In genomic region chr7:83365746-83366145, GRCh38 we compare ENCODE assay signal across 14 cellular contexts.
DNase-seq lines count a peak whose midpoint lies in the region; TF ChIP-seq lines count a peak whose summit lies in the region.
"Had no signal": no experiment of that assay in that cellular context is flagged by ENCODE, and none has a peak within 500 bp of the region (broad histone marks: within the 10 kb centered on the region; RNA-seq: fewer than 3 reads in every experiment).

No MANE protein-coding gene starts in this region.

- no peaks in the 10 kb centered on the region for H3K27me3 ChIP-seq in Loucy (ENCODE audit: insufficient read depth, low read length, poor library complexity, severe bottlenecking)
- H3K27me3 ChIP-seq in neural cell (ENCODE audit: insufficient read depth, low read depth, low read length) = no peaks in the 10 kb centered on the region
- H3K27me3 ChIP-seq: pancreas had no signal

- no peaks in the 10 kb centered on the region for H3K9me2 ChIP-seq in Loucy (replicated peaks; ENCODE audit: low read depth, low read length)
- H3K9me2 ChIP-seq in neural cell (ENCODE audit: insufficient read depth, low read length) = no peaks in the 10 kb centered on the region

- H3K79me2 ChIP-seq in Loucy (ENCODE audit: insufficient read depth, low read length) = no peaks in the 10 kb centered on the region
- no peaks in the 10 kb centered on the region for H3K79me2 ChIP-seq in neural cell (replicated peaks; ENCODE audit: insufficient read depth, low read length)

- H3K4me3 ChIP-seq in Loucy (ENCODE audit: low read length, poor library complexity, severe bottlenecking) (no peak overlapping the region), astrocyte of the spinal cord (ENCODE audit: low read depth, low read length) (no peak overlapping the region), neural cell (ENCODE audit: low read length) (no peak overlapping the region)
- H3K4me3 ChIP-seq: pancreas, thoracic aorta had no signal

- TF ChIP-seq CTCF in Loucy (conservative IDR thresholded peaks at IDR 0.05; ENCODE audit: low read length) = peak; percentile 41
- peak; percentile 23 for TF ChIP-seq CTCF in astrocyte of the spinal cord (IDR thresholded peaks at IDR 0.05; ENCODE audit: low read depth, low read length)
- peak; percentile 60 for TF ChIP-seq CTCF in neural cell (IDR thresholded peaks at IDR 0.05; ENCODE audit: poor library complexity, severe bottlenecking)

- H3K27ac ChIP-seq in neural cell (ENCODE audit: low read length) = no peak overlapping the region
- H3K27ac ChIP-seq: pancreas, thoracic aorta had no signal

- DNase-seq in DMS 273 (lab: John Stamatoyannopoulos, UW; ENCODE audit: unreplicated experiment) = peak; percentile 42
- no peak for DNase-seq in DMS 273 treated with DMSO at 0.1 percent for 48 hours (lab: John Stamatoyannopoulos, UW)
- DNase-seq in astrocyte of the spinal cord (ENCODE audit: low read depth, low spot score) = peak; percentile 18
- DNase-seq in NCI-H82 (lab: John Stamatoyannopoulos, UW) = no peak
- no peak for DNase-seq in cerebellar cortex (ENCODE audit: low spot score)
- no peak for DNase-seq in NOMO-1 treated with dmso at 0.1 percent for 144 hours (lab: John Stamatoyannopoulos, UW; ENCODE audit: unreplicated experiment)
- DNase-seq: 8988T; activated CD8-positive, alpha-beta memory T cell treated with anti-CD3 and anti-CD28 coated beads, Interleukin-2, amount 50 U/mL, for 4 hours; NCI-H510A treated with DMSO at 0.1 percent for 48 hours; pancreas; SHP77 had no signal

- peak; percentile 66 for TF ChIP-seq RAD21 in neural cell (conservative IDR thresholded peaks at IDR 0.05)

- H2AFZ ChIP-seq in Loucy (ENCODE audit: low read length) = no peak overlapping the region
- no peak overlapping the region for H2AFZ ChIP-seq in neural cell (ENCODE audit: low read depth, low read length)

- in situ Hi-C loops in astrocyte of the spinal cord (cut with HindIII; ENCODE audit: low sequenced_read_pairs) = no loop called here

- H3F3A ChIP-seq in Loucy (ENCODE audit: low read depth) (no peaks in the 10 kb centered on the region), neural cell (ENCODE audit: insufficient read depth, low read length, poor library complexity, severe bottlenecking) (no peaks in the 10 kb centered on the region)

- no peak for TF ChIP-seq EP300 in neural cell (conservative IDR thresholded peaks at IDR 0.05; ENCODE audit: poor library complexity, severe bottlenecking)

- no peak overlapping the region for H3K4me2 ChIP-seq in Loucy (ENCODE audit: low read depth, low read length, poor library complexity, severe bottlenecking)
- no peak overlapping the region for H3K4me2 ChIP-seq in neural cell (ENCODE audit: low read length)

- no peak overlapping the region for H3K9ac ChIP-seq in Loucy (ENCODE audit: low read depth, low read length, poor library complexity, severe bottlenecking)
- no peak overlapping the region for H3K9ac ChIP-seq in neural cell (ENCODE audit: low read length)

- no peaks in the 10 kb centered on the region for H3K36me3 ChIP-seq in Loucy (ENCODE audit: insufficient read depth, low read length)
- H3K36me3 ChIP-seq in neural cell (ENCODE audit: insufficient read depth, low read length) = no peaks in the 10 kb centered on the region
- H3K36me3 ChIP-seq: pancreas, thoracic aorta had no signal

- H3K9me3 ChIP-seq in Loucy (ENCODE audit: insufficient read depth, low read depth, low read length) (no peaks in the 10 kb centered on the region), neural cell (ENCODE audit: low read length) (no peaks in the 10 kb centered on the region)
- H3K9me3 ChIP-seq: pancreas, thoracic aorta had no signal

- H3K4me1 ChIP-seq in Loucy (ENCODE audit: insufficient read depth, low read length, poor library complexity, severe bottlenecking) = no peaks in the 10 kb centered on the region
- H3K4me1 ChIP-seq: pancreas had no signal

- H4K20me1 ChIP-seq in Loucy (ENCODE audit: insufficient read depth, low read length, poor library complexity, severe bottlenecking) (no peaks in the 10 kb centered on the region), neural cell (ENCODE audit: insufficient read depth) (no peaks in the 10 kb centered on the region)

TF ChIP-seq in neural cell, 6 proteins besides CTCF, POLR2A, EP300 and RAD21:
- TF ChIP-seq MXI1 (conservative IDR thresholded peaks at IDR 0.05; ENCODE audit: poor library complexity, severe bottlenecking) (no peak), POLR2AphosphoS5 (IDR thresholded peaks at IDR 0.05) (no peak), TAF1 (IDR thresholded peaks at IDR 0.05; ENCODE audit: low read depth) (no peak), REST (IDR thresholded peaks at IDR 0.05; ENCODE audit: borderline replicate concordance) (no peak), SMC3 (conservative IDR thresholded peaks at IDR 0.05; ENCODE audit: poor library complexity) (peak; percentile 63)

Comparison
In these comparisons a context has a peak if more than half of its experiments do, and no peak if none do; other contexts are left out.
1. DNase-seq: peak in DMS 273 (single experiment) and astrocyte of the spinal cord (single experiment); none in DMS 273 treated with DMSO at 0.1 percent for 48 hours (single experiment), NCI-H82 (single experiment), cerebellar cortex (single experiment) and NOMO-1 treated with dmso at 0.1 percent for 144 hours (single experiment).
2. Peak in every context shown above with its lines, with median percentiles within 50 percentile points of each other: CTCF ChIP-seq.